ENCODE assay signal across 20 cellular contexts in the genomic region with DNA sequence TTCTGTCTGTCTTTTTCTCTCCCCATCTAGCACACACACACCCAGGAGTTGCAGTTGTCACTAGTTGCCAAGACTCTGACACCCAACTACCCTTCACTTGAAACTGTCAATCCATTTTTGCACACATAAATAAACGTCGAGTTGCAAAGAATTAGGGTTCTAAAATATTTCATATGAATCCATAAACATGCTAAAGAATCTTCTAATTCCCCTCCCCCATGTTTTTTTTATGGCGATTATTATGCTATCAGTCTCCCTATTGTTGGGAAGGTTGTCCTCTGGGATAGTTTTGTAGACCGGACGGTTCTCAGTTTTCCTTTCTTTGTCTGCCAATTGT.
DNase-seq lines count a peak whose midpoint lies in the region; ATAC-seq and TF ChIP-seq lines count a peak whose summit lies in the region.
"Had no signal": no experiment of that assay in that cellular context is flagged by ENCODE, and none has a peak within 500 bp of the region (broad histone marks: within the 10 kb centered on the region; RNA-seq: fewer than 3 reads in every experiment).

No MANE protein-coding gene starts in this region.

- H3K27ac ChIP-seq in dorsolateral prefrontal cortex = peak overlapping the region in 58 of 59 donors; percentile 24 to 95 (median 84)
- H3K27ac ChIP-seq in gastrocnemius medialis = peak overlapping the region; percentile 50 to 67 (median 62)
- no peak overlapping the region for H3K27ac ChIP-seq in Karpas-422 (ENCODE audit: low read length)
- H3K27ac ChIP-seq: GM23248, KMS-11, PC-9, stomach had no signal

- no peaks in the 10 kb centered on the region for H3K9me2 ChIP-seq in Karpas-422 (replicated peaks; ENCODE audit: insufficient read depth, low read length)

- no peak overlapping the region for H3K4me2 ChIP-seq in Karpas-422 (ENCODE audit: low read depth, low read length, poor library complexity, severe bottlenecking)
- H3K4me2 ChIP-seq: KMS-11, PC-9 had no signal

- peaks cover 19% of the 10 kb centered on the region for H3K4me1 ChIP-seq in HAP-1
- H3K4me1 ChIP-seq in gastrocnemius medialis = peaks cover 39 to 48% of the 10 kb centered on the region in 2 donors
- peaks cover 27% of the 10 kb centered on the region for H3K4me1 ChIP-seq in Karpas-422 (ENCODE audit: low read length)

- no peak overlapping the region for H3K9ac ChIP-seq in Karpas-422 (ENCODE audit: low read length)
- H3K9ac ChIP-seq: GM23248, KMS-11 had no signal

- H3K79me2 ChIP-seq in Karpas-422 (ENCODE audit: low read length) = no peaks in the 10 kb centered on the region

- in situ Hi-C loops in HAP-1 (cut with MboI; ENCODE audit: low sequenced_read_pairs) = no loop called here
- in situ Hi-C loops in gastrocnemius medialis (cut with MboI; ENCODE audit: low sequenced_read_pairs in 4 of 4) = loop anchor here in 3 of 4 donors (10.0 to 25.0 kb wide), 3 partner anchors 241 to 643 kb away; no protein-coding TSS in a partner anchor

- H3K36me3 ChIP-seq in HAP-1 (replicated peaks) = no peaks in the 10 kb centered on the region
- no peaks in the 10 kb centered on the region for H3K36me3 ChIP-seq in gastrocnemius medialis
- no peaks in the 10 kb centered on the region for H3K36me3 ChIP-seq in Karpas-422 (ENCODE audit: insufficient read depth, low read length)
- H3K36me3 ChIP-seq: stomach had no signal

- TF ChIP-seq CTCF in dorsolateral prefrontal cortex (IDR thresholded peaks at IDR 0.05 in 54 of 56, conservative IDR thresholded peaks at IDR 0.05 in 2 of 56; ENCODE audit: low read depth in 1 of 56, partially characterized antibody in 56 of 56) = no peak
- no peak for TF ChIP-seq CTCF in gastrocnemius medialis (IDR thresholded peaks at IDR 0.05 in 4 of 5, conservative IDR thresholded peaks at IDR 0.05 in 1 of 5)

- H3K4me3 ChIP-seq in HAP-1 (peak overlapping the region; percentile 10), dorsolateral prefrontal cortex (peak overlapping the region in 55 of 59 donors; percentile 27 to 70 (median 48)), gastrocnemius medialis (peak overlapping the region; percentile 47 to 54 (median 48)), Karpas-422 (ENCODE audit: low read length) (no peak overlapping the region)
- H3K4me3 ChIP-seq: GM23248, PC-9, stomach had no signal

- TF ChIP-seq POLR2A in gastrocnemius medialis (IDR thresholded peaks at IDR 0.05) = no peak

- H3K9me3 ChIP-seq in HAP-1 (no peaks in the 10 kb centered on the region), gastrocnemius medialis (no peaks in the 10 kb centered on the region), Karpas-422 (ENCODE audit: low read length) (no peaks in the 10 kb centered on the region)
- H3K9me3 ChIP-seq: stomach had no signal

- H4K20me1 ChIP-seq in Karpas-422 (ENCODE audit: insufficient read depth, low read depth, low read length) = no peaks in the 10 kb centered on the region

- DNase-seq in HAP-1 (ENCODE audit: low spot score in 2 of 2) = no peak
- DNase-seq in NCI-H446 treated with DMSO at 0.1 percent for 48 hours (lab: John Stamatoyannopoulos, UW) = peak; percentile 97
- DNase-seq in dorsolateral prefrontal cortex = no peak
- DNase-seq in gastrocnemius medialis = no peak
- no peak for DNase-seq in GM19238 (ENCODE audit: insufficient read length, low spot score)
- DNase-seq in Karpas-422 = no peak
- DNase-seq in NK-92 treated with Interleukin-12 subunit alpha and Interleukin-12 subunit beta, amount 100 ng/mL, for 24 hours (lab: John Stamatoyannopoulos, UW) = no peak
- DNase-seq: activated CD4-positive, alpha-beta T cell treated with anti-CD3 and anti-CD28 coated beads, Interleukin-2, amount 50 U/mL, for 4 hours; activated T-cell treated with anti-CD3 and anti-CD28 coated beads, Interleukin-2, amount 50 U/mL, for 1 hour; AML-193; central memory CD4-positive, alpha-beta T cell; foreskin fibroblast; GM23248; naive thymus-derived CD8-positive, alpha-beta T cell; NCI-H1417 treated with DMSO at 0.1 percent for 48 hours; NCI-H510A; PC-9; stomach had no signal

- no peak overlapping the region for H2AFZ ChIP-seq in Karpas-422 (ENCODE audit: low read length)
- H2AFZ ChIP-seq: GM23248, PC-9 had no signal

- H3K27me3 ChIP-seq in HAP-1 (ENCODE audit: low read depth) (no peaks in the 10 kb centered on the region), dorsolateral prefrontal cortex (peaks cover 0 to 8% (median 0%) of the 10 kb centered on the region in 45 donors), gastrocnemius medialis (no peaks in the 10 kb centered on the region), Karpas-422 (ENCODE audit: low read length) (no peaks in the 10 kb centered on the region)
- H3K27me3 ChIP-seq: stomach had no signal

- peak in 1 of 2 donors; percentile 37 for ATAC-seq in gastrocnemius medialis
- no peak for ATAC-seq in HG02759 (IDR thresholded peaks at IDR 0.05; ENCODE audit: unreplicated experiment)
- ATAC-seq: naive thymus-derived CD8-positive, alpha-beta T cell had no signal

- intact Hi-C loops in dorsolateral prefrontal cortex (cut with DNase I) (loop anchor here (5.0 to 10.0 kb wide), 2 partner anchors 241 to 903 kb away; no protein-coding TSS in a partner anchor), gastrocnemius medialis (cut with DNase I; ENCODE audit: low total_unique reads) (no loop called here)
